28 cellular contexts compared by ENCODE assay signal in the genomic region with DNA sequence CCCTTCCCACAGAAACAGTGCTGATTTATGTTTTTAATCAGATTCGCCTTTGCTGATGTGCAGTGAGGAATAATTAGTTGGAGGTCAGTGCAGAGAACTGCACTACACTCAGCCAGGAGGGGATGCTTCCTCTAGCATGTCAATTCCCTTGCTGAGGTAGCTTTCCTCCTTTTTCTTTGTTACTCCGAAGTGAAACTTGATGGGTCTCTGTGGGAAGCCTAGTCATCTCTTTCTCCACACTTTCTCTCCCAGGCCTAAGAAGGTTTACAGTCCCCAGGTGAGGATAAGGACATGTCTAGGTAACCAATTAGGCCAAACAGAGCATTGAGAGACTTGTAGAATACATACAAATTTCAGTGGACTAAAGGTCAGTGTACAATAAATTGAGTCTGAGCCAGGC.
"Had no signal": no experiment of that assay in that cellular context is flagged by ENCODE, and none has a peak within 500 bp of the region (broad histone marks: within the 10 kb centered on the region; RNA-seq: fewer than 3 reads in every experiment).

No MANE protein-coding gene starts in this region.

- H3K27me3 ChIP-seq: esophagus squamous epithelium, heart right ventricle, right lobe of liver, tibial nerve, upper lobe of left lung had no signal

- H3K9me3 Mint-ChIP-seq: memory B cell; mesothelial cell of epicardium; neural crest cell; stimulated activated naive B cell treated with anti-CD40 and anti-IgM and Interleukin-4, amounts not matched to agents 10 μg/mL and 1 μg/mL and 100 μg/mL, for 72 hours; stimulated activated naive CD8-positive, alpha-beta T cell treated with anti-CD3 and anti-CD28 coated beads, Interleukin-15, Interleukin-2, amounts not matched to agents 100 ng/mL and 50 ng/mL, for 24 hours had no signal

- H3K4me1 Mint-ChIP-seq: memory B cell; mesothelial cell of epicardium; naive B cell; neural crest cell; stimulated activated naive B cell treated with anti-CD40 and anti-IgM and Interleukin-4, amounts not matched to agents 10 μg/mL and 1 μg/mL and 100 μg/mL, for 72 hours had no signal

- DNase-seq: dermis blood vessel endothelial cell; effector memory CD4-positive, alpha-beta T cell; erythroblast; esophagus squamous epithelium; foreskin melanocyte; glutamatergic neuron; heart right ventricle; hippocampal formation; left ventricle myocardium superior; mucosa of descending colon; naive B cell; right lobe of liver; small intestine; stimulated activated CD4-positive, alpha-beta T cell treated with anti-CD3 and anti-CD28 coated beads, Interleukin-15, amount 100 ng/mL, for 24 hours; stimulated activated CD4-positive, alpha-beta T cell treated with anti-CD3 and anti-CD28 coated beads, Interleukin-2, amount 100 ng/mL, for 48 hours; stimulated activated naive B cell treated with anti-CD40 and anti-IgM and Interleukin-4, amounts not matched to agents 10 μg/mL and 1 μg/mL and 100 μg/mL, for 72 hours; upper lobe of left lung had no signal

- H3K36me3 Mint-ChIP-seq: memory B cell; mesothelial cell of epicardium; naive B cell; natural killer cell treated with Interleukin-12 subunit alpha and Interleukin-12 subunit beta and Interleukin-15 and Interleukin-18, amount 100 ng/mL, for 72 hours; stimulated activated naive B cell treated with anti-CD40 and anti-IgM and Interleukin-4, amounts not matched to agents 10 μg/mL and 1 μg/mL and 100 μg/mL, for 72 hours had no signal

- H3K9ac ChIP-seq: parathyroid adenoma had no signal

- H3K27ac Mint-ChIP-seq: memory B cell; mesothelial cell of epicardium; naive B cell; natural killer cell treated with Interleukin-12 subunit alpha and Interleukin-12 subunit beta and Interleukin-15 and Interleukin-18, amount 100 ng/mL, for 72 hours; progenitor cell of endocrine pancreas; stimulated activated naive B cell treated with anti-CD40 and anti-IgM and Interleukin-4, amounts not matched to agents 10 μg/mL and 1 μg/mL and 100 μg/mL, for 72 hours; stimulated activated naive CD8-positive, alpha-beta T cell treated with anti-CD3 and anti-CD28 coated beads, Interleukin-15, Interleukin-2, amounts not matched to agents 100 ng/mL and 50 ng/mL, for 24 hours had no signal

- H3K4me3 Mint-ChIP-seq: memory B cell; mesothelial cell of epicardium; naive B cell; natural killer cell treated with Interleukin-12 subunit alpha and Interleukin-12 subunit beta and Interleukin-15 and Interleukin-18, amount 100 ng/mL, for 72 hours; neural crest cell; stimulated activated naive B cell treated with anti-CD40 and anti-IgM and Interleukin-4, amounts not matched to agents 10 μg/mL and 1 μg/mL and 100 μg/mL, for 72 hours; stimulated activated naive CD8-positive, alpha-beta T cell treated with anti-CD3 and anti-CD28 coated beads, Interleukin-15, Interleukin-2, amounts not matched to agents 100 ng/mL and 50 ng/mL, for 24 hours had no signal

- H3K4me1 ChIP-seq: esophagus squamous epithelium, parathyroid adenoma, right lobe of liver, tibial nerve, upper lobe of left lung had no signal

- ATAC-seq: heart right ventricle; left ventricle myocardium superior; mucosa of descending colon; natural killer cell treated with Interleukin-12 subunit alpha and Interleukin-12 subunit beta and Interleukin-15 and Interleukin-18, amount 100 ng/mL, for 72 hours; right lobe of liver; stimulated activated naive B cell treated with anti-CD40 and anti-IgM and Interleukin-4, amounts not matched to agents 10 μg/mL and 1 μg/mL and 100 μg/mL, for 72 hours had no signal

- H3K9me3 ChIP-seq: esophagus squamous epithelium, mucosa of descending colon, right lobe of liver, thoracic aorta, upper lobe of left lung had no signal

- H3K36me3 ChIP-seq: esophagus squamous epithelium, heart right ventricle, right lobe of liver, thoracic aorta, tibial nerve, upper lobe of left lung had no signal

- H3K27me3 Mint-ChIP-seq: memory B cell; naive B cell; progenitor cell of endocrine pancreas; stimulated activated naive B cell treated with anti-CD40 and anti-IgM and Interleukin-4, amounts not matched to agents 10 μg/mL and 1 μg/mL and 100 μg/mL, for 72 hours; stimulated activated naive CD8-positive, alpha-beta T cell treated with anti-CD3 and anti-CD28 coated beads, Interleukin-15, Interleukin-2, amounts not matched to agents 100 ng/mL and 50 ng/mL, for 24 hours had no signal

- H3K4me3 ChIP-seq: coronary artery, esophagus squamous epithelium, heart right ventricle, lung, mucosa of descending colon, right lobe of liver, thoracic aorta, tibial nerve, upper lobe of left lung had no signal

- H3K27ac ChIP-seq: coronary artery, esophagus squamous epithelium, heart right ventricle, parathyroid adenoma, right lobe of liver, thoracic aorta, tibial nerve, upper lobe of left lung had no signal
